In the genomic region with DNA sequence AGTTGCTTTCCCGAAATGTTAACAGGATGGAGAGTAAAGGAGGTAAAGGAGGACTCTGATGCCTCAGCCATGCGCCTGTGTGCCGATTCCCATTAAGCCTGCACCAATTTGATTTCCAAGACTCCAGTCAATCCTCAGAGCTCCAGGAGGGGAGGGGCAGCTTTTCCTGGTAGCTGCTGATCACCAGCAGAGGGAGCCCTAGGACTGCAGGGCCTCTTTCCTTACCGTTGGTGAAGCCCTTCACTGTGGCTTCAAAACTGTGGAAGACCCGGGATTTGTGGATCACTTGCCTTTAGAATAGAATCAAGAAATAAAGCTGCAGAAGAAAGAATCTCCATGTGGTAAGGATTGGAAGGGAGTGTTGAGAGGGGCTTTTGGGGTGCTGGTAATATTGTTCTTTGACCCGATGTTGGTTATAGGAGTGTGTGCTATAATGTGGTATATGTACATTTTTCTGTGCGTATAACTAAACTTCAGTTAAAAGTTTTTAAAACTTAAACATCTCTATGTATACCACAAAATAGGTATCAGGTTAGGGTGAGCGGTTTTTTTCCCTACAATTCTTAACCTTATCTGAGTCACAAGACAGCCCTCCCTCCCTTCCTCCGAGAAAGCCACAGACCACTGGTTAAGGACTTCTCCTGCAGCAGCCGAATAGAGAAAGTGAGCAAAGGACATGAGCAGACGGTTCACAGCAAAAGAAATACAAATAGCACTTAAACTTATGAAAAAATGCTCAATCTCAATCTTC, we compare ENCODE assay signal across 9 cellular contexts. TPM values are rescaled to one million over a fixed set of nuclear protein-coding genes. Genes with fewer than 3 reads are reported as not detected.
DNase-seq lines count a peak whose midpoint lies in the region; ATAC-seq and TF ChIP-seq lines count a peak whose summit lies in the region.
"Had no signal": no experiment of that assay in that cellular context is flagged by ENCODE, and none has a peak within 500 bp of the region (broad histone marks: within the 10 kb centered on the region; RNA-seq: fewer than 3 reads in every experiment).

No MANE protein-coding gene starts in this region.

- no peaks in the 10 kb centered on the region for H3K27me3 ChIP-seq in transverse colon

- no peaks in the 10 kb centered on the region for H3K9me3 ChIP-seq in transverse colon

- H3K4me1 Mint-ChIP-seq in activated T-helper 2 cell treated with anti-CD3 and anti-CD28 coated beads, Interferon-gamma antibody, Interleukin-2, Interleukin-4, amounts not matched to agents 10 μg/mL and 5 μg/mL and 100 μg/mL, durations not matched to agents 14 hours and 24 hours and 36 hours (ENCODE audit: low read depth), result peaks cover 45% of the 10 kb centered on the region

- peaks cover 5 to 17% (median 7%) of the 10 kb centered on the region in 4 donors for H3K4me1 ChIP-seq in transverse colon

- TF ChIP-seq POLR2A in transverse colon (IDR thresholded peaks at IDR 0.05), result no peak

- intact Hi-C loops in activated T-helper 2 cell treated with anti-CD3 and anti-CD28 coated beads, Interferon-gamma antibody, Interleukin-2, Interleukin-4, amounts not matched to agents 10 μg/mL and 5 μg/mL and 100 μg/mL, durations not matched to agents 14 hours and 24 hours and 36 hours (cut with micrococcal nuclease), result loop anchor here (1.0 to 10.0 kb wide), 6 partner anchors 94 to 517 kb away; a partner anchor contains a TSS
- intact Hi-C loops in transverse colon (cut with DNase I; ENCODE audit: low total_unique reads), result no loop called here

- peak; percentile 24 for ATAC-seq in omental fat pad (ENCODE audit: low FRiP score)
- no peak for ATAC-seq in GM18498 (IDR thresholded peaks at IDR 0.05; ENCODE audit: unreplicated experiment)

- H3K27ac ChIP-seq in transverse colon, result peak overlapping the region in 2 of 4 donors; percentile 10 to 24

- H3K4me3 Mint-ChIP-seq in activated T-helper 2 cell treated with anti-CD3 and anti-CD28 coated beads, Interferon-gamma antibody, Interleukin-2, Interleukin-4, amounts not matched to agents 10 μg/mL and 5 μg/mL and 100 μg/mL, durations not matched to agents 14 hours and 24 hours and 36 hours (ENCODE audit: low read depth), result peak overlapping the region; percentile 81

- H3K9me3 Mint-ChIP-seq in activated T-helper 2 cell treated with anti-CD3 and anti-CD28 coated beads, Interferon-gamma antibody, Interleukin-2, Interleukin-4, amounts not matched to agents 10 μg/mL and 5 μg/mL and 100 μg/mL, durations not matched to agents 14 hours and 24 hours and 36 hours, result no peaks in the 10 kb centered on the region

- in situ Hi-C loops in transverse colon (cut with MboI; ENCODE audit: low pct_ligation_motif_present in 1 of 4, low pct_unique_long_range_greater_than_20kb in 1 of 4, low sequenced_read_pairs in 3 of 4), result loop anchor here (5.0 to 25.0 kb wide), 6 partner anchors 90 to 395 kb away; a partner anchor contains a TSS

- peak; percentile 76 for DNase-seq in D341Med (ENCODE audit: low spot score)
- DNase-seq in KG1 (lab: John Stamatoyannopoulos, UW), result peak; percentile 25
- DNase-seq in RPMI8226, result peak; percentile 66
- DNase-seq in activated T-helper 2 cell treated with anti-CD3 and anti-CD28 coated beads, Interferon-gamma antibody, Interleukin-2, Interleukin-4, amounts not matched to agents 10 μg/mL and 5 μg/mL and 100 μg/mL, durations not matched to agents 14 hours and 24 hours and 36 hours (ENCODE audit: low spot score), result peak; percentile 58
- peak; percentile 52 to 85 for DNase-seq in foreskin fibroblast
- no peak for DNase-seq in omental fat pad (ENCODE audit: low spot score)
- DNase-seq in transverse colon, result peak; percentile 85

- H3K27ac Mint-ChIP-seq in activated T-helper 2 cell treated with anti-CD3 and anti-CD28 coated beads, Interferon-gamma antibody, Interleukin-2, Interleukin-4, amounts not matched to agents 10 μg/mL and 5 μg/mL and 100 μg/mL, durations not matched to agents 14 hours and 24 hours and 36 hours, result peak overlapping the region; percentile 72

- H3K36me3 Mint-ChIP-seq in activated T-helper 2 cell treated with anti-CD3 and anti-CD28 coated beads, Interferon-gamma antibody, Interleukin-2, Interleukin-4, amounts not matched to agents 10 μg/mL and 5 μg/mL and 100 μg/mL, durations not matched to agents 14 hours and 24 hours and 36 hours (ENCODE audit: low read depth), result no peaks in the 10 kb centered on the region

- H3K27me3 Mint-ChIP-seq in activated T-helper 2 cell treated with anti-CD3 and anti-CD28 coated beads, Interferon-gamma antibody, Interleukin-2, Interleukin-4, amounts not matched to agents 10 μg/mL and 5 μg/mL and 100 μg/mL, durations not matched to agents 14 hours and 24 hours and 36 hours (ENCODE audit: low read depth), result no peaks in the 10 kb centered on the region

- TF ChIP-seq EP300 in transverse colon (IDR thresholded peaks at IDR 0.05; ENCODE audit: low read depth), result no peak

- TF ChIP-seq CTCF in foreskin fibroblast (IDR thresholded peaks at IDR 0.05; ENCODE audit: low read depth, low read length), result peak; percentile 97
- peak in 1 of 3 donors; percentile 26 for TF ChIP-seq CTCF in omental fat pad (IDR thresholded peaks at IDR 0.05)
- TF ChIP-seq CTCF in transverse colon (IDR thresholded peaks at IDR 0.05), result peak; percentile 84 to 95 (median 91)

- no peak overlapping the region for H3K4me3 ChIP-seq in foreskin fibroblast (ENCODE audit: low read depth in 1 of 2, low read length in 2 of 2)
- no peak overlapping the region for H3K4me3 ChIP-seq in transverse colon

- H3K36me3 ChIP-seq in transverse colon, result no peaks in the 10 kb centered on the region

- WGBS in transverse colon (ENCODE audit: low coverage in 1 of 2), 2 donors, result 31% methylated on average over 11 of the region's 11 CpGs

RNA-seq across cellular contexts. Expression of a gene that starts 6.9 kb away (rescaled TPM):
- total RNA-seq in activated T-helper 2 cell treated with anti-CD3 and anti-CD28 coated beads, Interferon-gamma antibody, Interleukin-2, Interleukin-4, amounts not matched to agents 10 μg/mL and 5 μg/mL and 100 μg/mL, durations not matched to agents 14 hours and 24 hours and 36 hours, result 21.4 and 22.4 TPM in 2 replicates
- total RNA-seq in omental fat pad (10 to 100 TPM; 42.8 to 65.0 (median 49.7) TPM), transverse colon (10 to 100 TPM; 11.2 to 38.0 (median 26.2) TPM)

RNA-seq across cellular contexts. Expression of a gene that starts 29.6 kb away (rescaled TPM):
- total RNA-seq in activated T-helper 2 cell treated with anti-CD3 and anti-CD28 coated beads, Interferon-gamma antibody, Interleukin-2, Interleukin-4, amounts not matched to agents 10 μg/mL and 5 μg/mL and 100 μg/mL, durations not matched to agents 14 hours and 24 hours and 36 hours, result not detected in 2 replicates
- total RNA-seq in omental fat pad (not detected), transverse colon (not detected)
- total RNA-seq: T-helper 2 cell treated with Interferon-gamma antibody and Interleukin-4, amounts not matched to agents 100 ng/mL and 5 ng/mL, for 36 hours had no signal

RNA-seq across cellular contexts. Expression of a gene that starts 30.5 kb away (rescaled TPM):
- 0.11 TPM in 1 of 2 replicates, not detected in the other for total RNA-seq in activated T-helper 2 cell treated with anti-CD3 and anti-CD28 coated beads, Interferon-gamma antibody, Interleukin-2, Interleukin-4, amounts not matched to agents 10 μg/mL and 5 μg/mL and 100 μg/mL, durations not matched to agents 14 hours and 24 hours and 36 hours
- total RNA-seq in omental fat pad, result 1 to 10 TPM; 2.6 to 7.9 (median 7.1) TPM
- 100 to 1,000 TPM in 1 of 4 donors, 10 to 100 TPM in 2, 1 to 10 TPM in 1; 9.8 to 216 (median 18.3) TPM for total RNA-seq in transverse colon
- total RNA-seq: T-helper 2 cell treated with Interferon-gamma antibody and Interleukin-4, amounts not matched to agents 100 ng/mL and 5 ng/mL, for 36 hours had no signal
